ENCODE assay signal across 8 cellular contexts in the genomic region with DNA sequence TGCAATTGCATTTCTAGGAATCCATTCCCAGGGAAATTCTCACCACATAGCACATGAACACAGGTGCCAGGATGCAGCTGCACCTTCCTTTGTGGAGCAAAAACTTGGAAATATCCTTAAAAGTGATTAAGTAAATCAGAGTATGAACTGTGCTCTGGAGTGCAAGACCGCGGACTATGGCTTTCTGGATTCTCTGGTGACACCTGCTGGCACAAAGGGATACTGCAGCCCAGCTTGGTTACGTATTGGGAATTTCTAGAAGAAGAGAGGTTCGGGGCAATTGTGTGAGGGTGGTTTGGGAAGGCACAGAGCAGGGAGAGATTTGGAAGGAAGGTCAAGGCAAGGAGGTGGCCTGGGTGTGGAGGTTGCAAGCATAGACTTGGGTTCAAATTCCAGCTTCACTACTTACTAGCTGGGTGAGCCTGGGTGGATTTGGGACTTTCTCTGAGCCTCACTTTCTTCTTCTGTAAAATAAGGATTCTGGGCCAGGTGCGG. TPM values are rescaled to one million over a fixed set of nuclear protein-coding genes. Genes with fewer than 3 reads are reported as not detected.
DNase-seq lines count a peak whose midpoint lies in the region; ATAC-seq and TF ChIP-seq lines count a peak whose summit lies in the region.

No MANE protein-coding gene starts in this region.

- no peaks in the 10 kb centered on the region for H3K9me2 ChIP-seq in DOHH2 (replicated peaks; ENCODE audit: control insufficient read depth, low read length)
- H3K9me2 ChIP-seq in MM.1S (replicated peaks; ENCODE audit: insufficient read depth, low read length): no peaks in the 10 kb centered on the region

- POLR2A ChIA-PET in activated naive CD8-positive, alpha-beta T cell treated with anti-CD3 and anti-CD28 coated beads, Interleukin-2, amount 10 ng/mL, durations not matched to agents 7 days and 5 days (lab: Charles Lee): interaction anchor here (0.5 to 1.5 kb wide), 4 partner anchors 9 to 55 kb away, joined by 3 to 6 read pairs (median 4); partner anchors contain the start of gene PEDS1

- TF ChIP-seq CTCF in DOHH2 (IDR thresholded peaks at IDR 0.05; ENCODE audit: low read depth, low read length, poor library complexity, severe bottlenecking) (peak; percentile 93), MM.1S (IDR thresholded peaks at IDR 0.05; ENCODE audit: low read length) (peak; percentile 94), left ventricle myocardium inferior (IDR thresholded peaks at IDR 0.05; ENCODE audit: borderline replicate concordance) (peak; percentile 92), retinal pigment epithelial cell (conservative IDR thresholded peaks at IDR 0.05; ENCODE audit: low read depth, low read length) (peak; percentile 98)

- H3K27ac Mint-ChIP-seq in activated naive CD8-positive, alpha-beta T cell treated with anti-CD3 and anti-CD28 coated beads, Interleukin-2, amount 10 ng/mL, durations not matched to agents 7 days and 5 days: no peak overlapping the region

- H3K4me1 Mint-ChIP-seq in activated naive CD8-positive, alpha-beta T cell treated with anti-CD3 and anti-CD28 coated beads, Interleukin-2, amount 10 ng/mL, durations not matched to agents 7 days and 5 days: peaks cover 14% of the 10 kb centered on the region

- H3K4me3 ChIP-seq in DOHH2 (ENCODE audit: low read length) (no peak overlapping the region), MM.1S (ENCODE audit: low read length) (no peak overlapping the region), left ventricle myocardium inferior (no peak overlapping the region), retinal pigment epithelial cell (ENCODE audit: low read length) (no peak overlapping the region)

- peaks cover 12% of the 10 kb centered on the region for H3K27me3 Mint-ChIP-seq in activated naive CD8-positive, alpha-beta T cell treated with anti-CD3 and anti-CD28 coated beads, Interleukin-2, amount 10 ng/mL, durations not matched to agents 7 days and 5 days

- intact Hi-C loops in left ventricle myocardium inferior (cut with micrococcal nuclease): loop anchor here (5.0 kb wide), 1 partner anchor 52 kb away; no protein-coding TSS in a partner anchor

- no peak overlapping the region for H2AFZ ChIP-seq in MM.1S (ENCODE audit: low read length)

- H3K27ac ChIP-seq in DOHH2 (ENCODE audit: low read depth, low read length): no peak overlapping the region
- H3K27ac ChIP-seq in MM.1S (ENCODE audit: low read length): no peak overlapping the region
- H3K27ac ChIP-seq in left ventricle myocardium inferior (replicated peaks): peak overlapping the region; percentile 39

- H3K9me3 ChIP-seq in DOHH2 (ENCODE audit: control insufficient read depth, insufficient read depth, low read length) (no peaks in the 10 kb centered on the region), MM.1S (replicated peaks; ENCODE audit: insufficient read depth, low read length) (no peaks in the 10 kb centered on the region), left ventricle myocardium inferior (replicated peaks) (no peaks in the 10 kb centered on the region)

- peaks cover 1% of the 10 kb centered on the region for H3K36me3 Mint-ChIP-seq in activated naive CD8-positive, alpha-beta T cell treated with anti-CD3 and anti-CD28 coated beads, Interleukin-2, amount 10 ng/mL, durations not matched to agents 7 days and 5 days

- no peak overlapping the region for H3K4me2 ChIP-seq in DOHH2 (ENCODE audit: low read length)
- H3K4me2 ChIP-seq in MM.1S (ENCODE audit: low read depth, low read length): no peak overlapping the region

- no peaks in the 10 kb centered on the region for H3K9me3 Mint-ChIP-seq in activated naive CD8-positive, alpha-beta T cell treated with anti-CD3 and anti-CD28 coated beads, Interleukin-2, amount 10 ng/mL, durations not matched to agents 7 days and 5 days

- H3K9ac ChIP-seq in MM.1S (ENCODE audit: low read length): no peak overlapping the region

- H3K4me3 Mint-ChIP-seq in activated naive CD8-positive, alpha-beta T cell treated with anti-CD3 and anti-CD28 coated beads, Interleukin-2, amount 10 ng/mL, durations not matched to agents 7 days and 5 days: no peak overlapping the region

- H3K79me2 ChIP-seq in DOHH2 (ENCODE audit: control insufficient read depth, low read length) (no peaks in the 10 kb centered on the region), MM.1S (ENCODE audit: low read length) (no peaks in the 10 kb centered on the region)

- peak; percentile 70 for DNase-seq in MM.1S
- peak; percentile 57 for DNase-seq in SKM-1 treated with dmso at 0.1 percent for 144 hours (lab: John Stamatoyannopoulos, UW; ENCODE audit: unreplicated experiment)
- peak; percentile 82 for DNase-seq in activated naive CD8-positive, alpha-beta T cell treated with anti-CD3 and anti-CD28 coated beads, Interleukin-2, amount 10 ng/mL, durations not matched to agents 7 days and 5 days
- DNase-seq in left ventricle myocardium inferior: peak; percentile 81
- no peak for DNase-seq in retinal pigment epithelial cell (ENCODE audit: low read depth)
- DNase-seq in NCI-H1048 (lab: John Stamatoyannopoulos, UW): no peak
- no peak for DNase-seq in cerebellar nuclear complex (lab: John Stamatoyannopoulos, UW)

- H3F3A ChIP-seq in DOHH2 (ENCODE audit: control insufficient read depth, insufficient read depth) (no peaks in the 10 kb centered on the region), MM.1S (ENCODE audit: insufficient read depth, low read length) (no peaks in the 10 kb centered on the region)

- H3K27me3 ChIP-seq in DOHH2 (ENCODE audit: control insufficient read depth, low read length) (peaks cover 10% of the 10 kb centered on the region), MM.1S (replicated peaks; ENCODE audit: insufficient read depth, low read length) (no peaks in the 10 kb centered on the region), left ventricle myocardium inferior (ENCODE audit: low read depth) (no peaks in the 10 kb centered on the region)

- H3K4me1 ChIP-seq in DOHH2 (ENCODE audit: control insufficient read depth, low read length): peaks cover 12% of the 10 kb centered on the region
- no peaks in the 10 kb centered on the region for H3K4me1 ChIP-seq in MM.1S (ENCODE audit: low read length)
- peaks cover 62% of the 10 kb centered on the region for H3K4me1 ChIP-seq in left ventricle myocardium inferior

- H4K20me1 ChIP-seq in DOHH2 (ENCODE audit: control insufficient read depth, insufficient read depth, low read depth, low read length) (no peaks in the 10 kb centered on the region), MM.1S (ENCODE audit: insufficient read depth, low read length) (no peaks in the 10 kb centered on the region)

- ATAC-seq in activated naive CD8-positive, alpha-beta T cell treated with anti-CD3 and anti-CD28 coated beads, Interleukin-2, amount 10 ng/mL, durations not matched to agents 7 days and 5 days (ENCODE audit: low read depth): peak; percentile 55

- no peaks in the 10 kb centered on the region for H3K36me3 ChIP-seq in DOHH2 (ENCODE audit: control insufficient read depth, low read length)
- H3K36me3 ChIP-seq in MM.1S (replicated peaks; ENCODE audit: insufficient read depth, low read length): no peaks in the 10 kb centered on the region
- H3K36me3 ChIP-seq in left ventricle myocardium inferior: no peaks in the 10 kb centered on the region

RNA-seq across cellular contexts. Expression of gene PEDS1, which starts 15.9 kb away (rescaled TPM):
- total RNA-seq in activated naive CD8-positive, alpha-beta T cell treated with anti-CD3 and anti-CD28 coated beads, Interleukin-2, amount 10 ng/mL, durations not matched to agents 7 days and 5 days: 10 to 100 TPM; 22.1 to 24.5 TPM
- total RNA-seq in left ventricle myocardium inferior: 17.3 TPM

RNA-seq across cellular contexts. Expression of gene CEBPB, which starts 21.3 kb away (rescaled TPM):
- total RNA-seq in activated naive CD8-positive, alpha-beta T cell treated with anti-CD3 and anti-CD28 coated beads, Interleukin-2, amount 10 ng/mL, durations not matched to agents 7 days and 5 days: 10 to 100 TPM; 38.3 to 38.7 TPM
- total RNA-seq in left ventricle myocardium inferior: 54.0 TPM

RNA-seq across cellular contexts. Expression of gene UBE2V1, which starts 56.4 kb away (rescaled TPM):
- total RNA-seq in activated naive CD8-positive, alpha-beta T cell treated with anti-CD3 and anti-CD28 coated beads, Interleukin-2, amount 10 ng/mL, durations not matched to agents 7 days and 5 days: 100 to 1,000 TPM; 124 to 140 TPM
- total RNA-seq in left ventricle myocardium inferior: 77.1 TPM

Comparison
In these comparisons a context has a peak if more than half of its experiments do, and no peak if none do; other contexts are left out.
1. DNase-seq: peak in MM.1S (single experiment), SKM-1 treated with dmso at 0.1 percent for 144 hours (single experiment), activated naive CD8-positive, alpha-beta T cell treated with anti-CD3 and anti-CD28 coated beads, Interleukin-2, amount 10 ng/mL, durations not matched to agents 7 days and 5 days (single experiment) and left ventricle myocardium inferior (single experiment); none in retinal pigment epithelial cell (single experiment), NCI-H1048 (single experiment) and cerebellar nuclear complex (0 of 2).
2. Peak in every context shown above with its lines, with median percentiles within 50 percentile points of each other: CTCF ChIP-seq.